ENCODE assay signal across 18 cellular contexts in genomic region chr1:247742215-247742760, GRCh38. TPM values are rescaled to one million over a fixed set of nuclear protein-coding genes. Genes with fewer than 3 reads are reported as not detected.
"Had no signal": no experiment of that assay in that cellular context is flagged by ENCODE, and none has a peak within 500 bp of the region (broad histone marks: within the 10 kb centered on the region; RNA-seq: fewer than 3 reads in every experiment).

No MANE protein-coding gene starts in this region.

RNA-seq across cellular contexts. Expression of gene OR14K1, which starts 3.9 kb away (rescaled TPM):
- total RNA-seq: activated CD4-positive, alpha-beta T cell treated with anti-CD3 and anti-CD28 coated beads, Interleukin-2, amount 10 ng/mL, durations not matched to agents 7 days and 5 days; activated CD8-positive, alpha-beta T cell treated with anti-CD3 and anti-CD28 coated beads, Interleukin-2, amount 10 ng/mL, durations not matched to agents 7 days and 5 days; activated naive CD8-positive, alpha-beta T cell treated with anti-CD3 and anti-CD28 coated beads, Interleukin-2, amount 10 ng/mL, durations not matched to agents 7 days and 5 days; activated T-helper 2 cell treated with anti-CD3 and anti-CD28 coated beads, Interferon-gamma antibody, Interleukin-2, Interleukin-4, amounts not matched to agents 10 μg/mL and 5 μg/mL and 100 μg/mL, durations not matched to agents 14 hours and 24 hours and 36 hours; cardiac muscle cell; chondrocyte; dermis blood vessel endothelial cell; endothelial cell of umbilical vein; esophagus squamous epithelium; frontal cortex; kidney epithelial cell; left ventricle myocardium inferior; neural crest cell; progenitor cell of endocrine pancreas; right atrium auricular region had no signal

RNA-seq across cellular contexts. Expression of gene OR14A2, which starts 5.7 kb away (rescaled TPM):
- total RNA-seq: activated CD4-positive, alpha-beta T cell treated with anti-CD3 and anti-CD28 coated beads, Interleukin-2, amount 10 ng/mL, durations not matched to agents 7 days and 5 days; activated CD8-positive, alpha-beta T cell treated with anti-CD3 and anti-CD28 coated beads, Interleukin-2, amount 10 ng/mL, durations not matched to agents 7 days and 5 days; activated naive CD8-positive, alpha-beta T cell treated with anti-CD3 and anti-CD28 coated beads, Interleukin-2, amount 10 ng/mL, durations not matched to agents 7 days and 5 days; activated T-helper 2 cell treated with anti-CD3 and anti-CD28 coated beads, Interferon-gamma antibody, Interleukin-2, Interleukin-4, amounts not matched to agents 10 μg/mL and 5 μg/mL and 100 μg/mL, durations not matched to agents 14 hours and 24 hours and 36 hours; cardiac muscle cell; chondrocyte; dermis blood vessel endothelial cell; endothelial cell of umbilical vein; esophagus squamous epithelium; frontal cortex; kidney epithelial cell; left ventricle myocardium inferior; mucosa of descending colon; neural crest cell; osteoblast; progenitor cell of endocrine pancreas; right atrium auricular region; vagina had no signal

RNA-seq across cellular contexts. Expression of gene OR1C1, which starts 18.1 kb away (rescaled TPM):
- total RNA-seq: activated CD4-positive, alpha-beta T cell treated with anti-CD3 and anti-CD28 coated beads, Interleukin-2, amount 10 ng/mL, durations not matched to agents 7 days and 5 days; activated CD8-positive, alpha-beta T cell treated with anti-CD3 and anti-CD28 coated beads, Interleukin-2, amount 10 ng/mL, durations not matched to agents 7 days and 5 days; activated naive CD8-positive, alpha-beta T cell treated with anti-CD3 and anti-CD28 coated beads, Interleukin-2, amount 10 ng/mL, durations not matched to agents 7 days and 5 days; activated T-helper 2 cell treated with anti-CD3 and anti-CD28 coated beads, Interferon-gamma antibody, Interleukin-2, Interleukin-4, amounts not matched to agents 10 μg/mL and 5 μg/mL and 100 μg/mL, durations not matched to agents 14 hours and 24 hours and 36 hours; cardiac muscle cell; chondrocyte; dermis blood vessel endothelial cell; endothelial cell of umbilical vein; esophagus squamous epithelium; frontal cortex; kidney epithelial cell; left ventricle myocardium inferior; mucosa of descending colon; neural crest cell; osteoblast; progenitor cell of endocrine pancreas; right atrium auricular region; vagina had no signal

RNA-seq across cellular contexts. Expression of gene OR6F1, which starts 25.8 kb away (rescaled TPM):
- total RNA-seq: activated CD4-positive, alpha-beta T cell treated with anti-CD3 and anti-CD28 coated beads, Interleukin-2, amount 10 ng/mL, durations not matched to agents 7 days and 5 days; activated CD8-positive, alpha-beta T cell treated with anti-CD3 and anti-CD28 coated beads, Interleukin-2, amount 10 ng/mL, durations not matched to agents 7 days and 5 days; activated naive CD8-positive, alpha-beta T cell treated with anti-CD3 and anti-CD28 coated beads, Interleukin-2, amount 10 ng/mL, durations not matched to agents 7 days and 5 days; activated T-helper 2 cell treated with anti-CD3 and anti-CD28 coated beads, Interferon-gamma antibody, Interleukin-2, Interleukin-4, amounts not matched to agents 10 μg/mL and 5 μg/mL and 100 μg/mL, durations not matched to agents 14 hours and 24 hours and 36 hours; cardiac muscle cell; chondrocyte; dermis blood vessel endothelial cell; endothelial cell of umbilical vein; esophagus squamous epithelium; frontal cortex; kidney epithelial cell; left ventricle myocardium inferior; mucosa of descending colon; neural crest cell; osteoblast; progenitor cell of endocrine pancreas; right atrium auricular region; vagina had no signal
